Comparison of ENCODE assay signal across 26 cellular contexts in genomic region chr18:48562075-48562474, GRCh38. TPM values are rescaled to one million over a fixed set of nuclear protein-coding genes. Genes with fewer than 3 reads are reported as not detected.
DNase-seq lines count a peak whose midpoint lies in the region; ATAC-seq and TF ChIP-seq lines count a peak whose summit lies in the region.
"Had no signal": no experiment of that assay in that cellular context is flagged by ENCODE, and none has a peak within 500 bp of the region (broad histone marks: within the 10 kb centered on the region; RNA-seq: fewer than 3 reads in every experiment).

No MANE protein-coding gene starts in this region.

- H3K4me2 ChIP-seq in mammary epithelial cell (ENCODE audit: insufficient read depth, low read depth, low read length), result no peak overlapping the region

- H3K4me3 ChIP-seq in mammary epithelial cell (replicated peaks in 1 of 3; ENCODE audit: insufficient read depth in 1 of 3, low read depth in 2 of 3, low read length in 3 of 3) (no peak overlapping the region), lower lobe of right lung (no peak overlapping the region)
- H3K4me3 ChIP-seq: GM12878, skin epidermis had no signal

- in situ Hi-C loops in mammary epithelial cell (cut with MboI; ENCODE audit: low sequenced_read_pairs in 2 of 2), result no loop called here

- no peaks in the 10 kb centered on the region for H3K36me3 ChIP-seq in mammary epithelial cell (ENCODE audit: insufficient read depth, low read length)
- peaks cover 3% of the 10 kb centered on the region for H3K36me3 ChIP-seq in lower lobe of right lung

- POLR2A ChIA-PET in MCF 10A (lab: Yijun Ruan, JAX), result no interaction called here

- peaks cover 27% of the 10 kb centered on the region for H3K4me1 Mint-ChIP-seq in MCF 10A (ENCODE audit: insufficient read depth, unreplicated experiment)
- peaks cover 14% of the 10 kb centered on the region for H3K4me1 Mint-ChIP-seq in stimulated activated naive CD8-positive, alpha-beta T cell treated with anti-CD3 and anti-CD28 coated beads, Interleukin-15, amount 100 ng/mL, for 72 hours
- H3K4me1 Mint-ChIP-seq: CD8-positive, alpha-beta memory T cell had no signal

- DNase-seq in MCF 10A (ENCODE audit: unreplicated experiment), result no peak
- DNase-seq in mammary epithelial cell, result no peak
- DNase-seq in caudate nucleus (lab: John Stamatoyannopoulos, UW), result no peak
- DNase-seq in lung microvascular endothelial cell (ENCODE audit: low read depth in 2 of 2), result peak; percentile 17 to 25
- no peak for DNase-seq in stimulated activated naive CD8-positive, alpha-beta T cell treated with anti-CD3 and anti-CD28 coated beads, Interleukin-15, amount 100 ng/mL, for 72 hours
- no peak for DNase-seq in lower lobe of right lung
- DNase-seq in activated CD8-positive, alpha-beta memory T cell treated with anti-CD3 and anti-CD28 coated beads for 24 hours, result no peak
- DNase-seq: activated CD4-positive, alpha-beta T cell treated with anti-CD3 and anti-CD28 coated beads, Interleukin-2, amount 10 ng/mL, durations not matched to agents 24 days and 14 days; AML-193; CD8-positive, alpha-beta memory T cell; effector memory CD4-positive, alpha-beta T cell; head of caudate nucleus; midbrain; NCI-H1092 treated with DMSO at 0.1 percent for 48 hours; NCI-H2029 treated with DMSO at 0.1 percent for 48 hours; NCI-H345; stimulated activated CD4-positive, alpha-beta T cell treated with anti-CD3 and anti-CD28 coated beads, Interleukin-2, amount 100 ng/mL, for 24 hours; T-helper 2 cell had no signal

- peaks cover 21% of the 10 kb centered on the region for H3K4me1 ChIP-seq in mammary epithelial cell (ENCODE audit: insufficient read depth, low read length)
- peaks cover 20% of the 10 kb centered on the region for H3K4me1 ChIP-seq in lower lobe of right lung

- no peaks in the 10 kb centered on the region for H3K27me3 Mint-ChIP-seq in MCF 10A (ENCODE audit: insufficient read depth, unreplicated experiment)
- peaks cover under 1% of the 10 kb centered on the region for H3K27me3 Mint-ChIP-seq in stimulated activated naive CD8-positive, alpha-beta T cell treated with anti-CD3 and anti-CD28 coated beads, Interleukin-15, amount 100 ng/mL, for 72 hours
- H3K27me3 Mint-ChIP-seq: activated naive CD8-positive, alpha-beta T cell had no signal

- H3K27me3 ChIP-seq in mammary epithelial cell (ENCODE audit: insufficient read depth, low read length) (no peaks in the 10 kb centered on the region), lower lobe of right lung (ENCODE audit: low read depth) (no peaks in the 10 kb centered on the region)

- dilution Hi-C loops in mammary epithelial cell (cut with HindIII; ENCODE audit: low sequenced_read_pairs), result no loop called here

- no peak for ATAC-seq in stimulated activated naive CD8-positive, alpha-beta T cell treated with anti-CD3 and anti-CD28 coated beads, Interleukin-15, amount 100 ng/mL, for 72 hours
- ATAC-seq in lower lobe of right lung, result no peak
- no peak for ATAC-seq in GM21619 (IDR thresholded peaks at IDR 0.05; ENCODE audit: unreplicated experiment)
- ATAC-seq: GM12878; Panc1; stimulated activated effector memory CD8-positive, alpha-beta T cell treated with anti-CD3 and anti-CD28 coated beads, Interleukin-12 subunit alpha, Interleukin-12 subunit beta, amount 100 ng/mL, for 72 hours had no signal

- peak overlapping the region; percentile 19 for H3K27ac Mint-ChIP-seq in MCF 10A (ENCODE audit: low read depth, unreplicated experiment)
- no peak overlapping the region for H3K27ac Mint-ChIP-seq in stimulated activated naive CD8-positive, alpha-beta T cell treated with anti-CD3 and anti-CD28 coated beads, Interleukin-15, amount 100 ng/mL, for 72 hours
- H3K27ac Mint-ChIP-seq: activated CD4-positive, alpha-beta T cell treated with anti-CD3 and anti-CD28 coated beads, Interleukin-2, amount 10 ng/mL, durations not matched to agents 24 days and 14 days; activated naive CD8-positive, alpha-beta T cell; CD8-positive, alpha-beta memory T cell; stimulated activated effector memory CD8-positive, alpha-beta T cell treated with anti-CD3 and anti-CD28 coated beads, Interleukin-12 subunit alpha, Interleukin-12 subunit beta, amount 100 ng/mL, for 72 hours had no signal

- H3K27ac ChIP-seq in mammary epithelial cell (ENCODE audit: insufficient read depth, low read depth, low read length) (no peak overlapping the region), caudate nucleus (ENCODE audit: low read depth, low read length) (peak overlapping the region; percentile 6), lower lobe of right lung (no peak overlapping the region)
- H3K27ac ChIP-seq: 22Rv1 had no signal

- BruUV-seq in MCF 10A (replicated peaks; lab: Mats Ljungman, UMichigan), result no TSS peak
- BruUV-seq in mammary epithelial cell (replicated peaks; lab: Mats Ljungman, UMichigan), result no TSS peak

- H3K9me3 ChIP-seq in mammary epithelial cell (replicated peaks; ENCODE audit: insufficient read depth, low read length) (no peaks in the 10 kb centered on the region), lower lobe of right lung (no peaks in the 10 kb centered on the region)

- no peak overlapping the region for H3K4me3 Mint-ChIP-seq in MCF 10A (ENCODE audit: unreplicated experiment)
- no peak overlapping the region for H3K4me3 Mint-ChIP-seq in stimulated activated naive CD8-positive, alpha-beta T cell treated with anti-CD3 and anti-CD28 coated beads, Interleukin-15, amount 100 ng/mL, for 72 hours
- H3K4me3 Mint-ChIP-seq: activated CD4-positive, alpha-beta T cell treated with anti-CD3 and anti-CD28 coated beads, Interleukin-2, amount 10 ng/mL, durations not matched to agents 24 days and 14 days; activated naive CD8-positive, alpha-beta T cell; CD8-positive, alpha-beta memory T cell; nephron; stimulated activated effector memory CD8-positive, alpha-beta T cell treated with anti-CD3 and anti-CD28 coated beads, Interleukin-12 subunit alpha, Interleukin-12 subunit beta, amount 100 ng/mL, for 72 hours had no signal

- intact Hi-C loops in MCF 10A (cut with micrococcal nuclease) (no loop called here), mammary epithelial cell (cut with micrococcal nuclease) (loop anchor here (2.0 kb wide), 1 partner anchor 21 kb away; no protein-coding TSS in a partner anchor), lower lobe of right lung (cut with DNase I) (no loop called here)

- H2AFZ ChIP-seq in mammary epithelial cell (ENCODE audit: low read depth, low read length), result no peak overlapping the region

- H3K36me3 Mint-ChIP-seq in MCF 10A (ENCODE audit: insufficient read depth, unreplicated experiment), result peaks cover 6% of the 10 kb centered on the region
- H3K36me3 Mint-ChIP-seq: activated naive CD8-positive, alpha-beta T cell; stimulated activated effector memory CD8-positive, alpha-beta T cell treated with anti-CD3 and anti-CD28 coated beads, Interleukin-12 subunit alpha, Interleukin-12 subunit beta, amount 100 ng/mL, for 72 hours had no signal

- TF ChIP-seq CTCF in MCF 10A (IDR thresholded peaks at IDR 0.05; ENCODE audit: unreplicated experiment) (no peak), mammary epithelial cell (conservative IDR thresholded peaks at IDR 0.05 in 1 of 2, IDR thresholded peaks at IDR 0.05 in 1 of 2; ENCODE audit: extremely low read depth in 1 of 2, insufficient read depth in 1 of 2, low read depth in 1 of 2, low read length in 2 of 2) (no peak), lower lobe of right lung (IDR thresholded peaks at IDR 0.05) (no peak)

- no peaks in the 10 kb centered on the region for H4K20me1 ChIP-seq in mammary epithelial cell (ENCODE audit: insufficient read depth, low read length)

- H3K9ac ChIP-seq in mammary epithelial cell (ENCODE audit: insufficient read depth, low read length), result no peak overlapping the region

- H3K9me3 Mint-ChIP-seq in MCF 10A (ENCODE audit: unreplicated experiment), result no peaks in the 10 kb centered on the region
- no peaks in the 10 kb centered on the region for H3K9me3 Mint-ChIP-seq in stimulated activated naive CD8-positive, alpha-beta T cell treated with anti-CD3 and anti-CD28 coated beads, Interleukin-15, amount 100 ng/mL, for 72 hours
- H3K9me3 Mint-ChIP-seq: activated CD4-positive, alpha-beta T cell treated with anti-CD3 and anti-CD28 coated beads, Interleukin-2, amount 10 ng/mL, durations not matched to agents 24 days and 14 days; CD8-positive, alpha-beta memory T cell; nephron; stimulated activated effector memory CD8-positive, alpha-beta T cell treated with anti-CD3 and anti-CD28 coated beads, Interleukin-12 subunit alpha, Interleukin-12 subunit beta, amount 100 ng/mL, for 72 hours had no signal

- H3K79me2 ChIP-seq in mammary epithelial cell (ENCODE audit: insufficient read depth, low read length), result peaks cover 71% of the 10 kb centered on the region

- CTCF ChIA-PET in MCF 10A (lab: Yijun Ruan, JAX) (no interaction called here), mammary epithelial cell (lab: Charles Lee; ENCODE audit: low non-redundant PET) (no interaction called here)

RNA-seq across cellular contexts. Expression of gene CTIF, which starts 23.2 kb away (rescaled TPM):
- total RNA-seq in MCF 10A (2022), result 82.2 and 95.8 TPM in 2 replicates
- total RNA-seq in mammary epithelial cell, result 10 to 100 TPM; 68.8 to 70.8 TPM
- 13.8 TPM for polyA plus RNA-seq in mammary epithelial cell
- 37.5 TPM for polyA minus RNA-seq in mammary epithelial cell
- 12.4 and 18.1 TPM in 2 replicates for total RNA-seq in lung microvascular endothelial cell
- 54.8 TPM for total RNA-seq in lower lobe of right lung

Comparison
In these comparisons a context has a peak if more than half of its experiments do, and no peak if none do; other contexts are left out.
1. DNase-seq: peak in lung microvascular endothelial cell (2 of 2); none in MCF 10A (single experiment), mammary epithelial cell (single experiment), caudate nucleus (0 of 61), stimulated activated naive CD8-positive, alpha-beta T cell treated with anti-CD3 and anti-CD28 coated beads, Interleukin-15, amount 100 ng/mL, for 72 hours (0 of 2), lower lobe of right lung (single experiment) and activated CD8-positive, alpha-beta memory T cell treated with anti-CD3 and anti-CD28 coated beads for 24 hours (single experiment).